14 cellular contexts compared by ENCODE assay signal in genomic region chr6:32977272-32977952, GRCh38. TPM values are rescaled to one million over a fixed set of nuclear protein-coding genes. Genes with fewer than 3 reads are reported as not detected.
DNase-seq lines count a peak whose midpoint lies in the region; ATAC-seq, FAIRE-seq and TF ChIP-seq lines count a peak whose summit lies in the region.
"Had no signal": no experiment of that assay in that cellular context is flagged by ENCODE, and none has a peak within 500 bp of the region (broad histone marks: within the 10 kb centered on the region; RNA-seq: fewer than 3 reads in every experiment).

No MANE protein-coding gene starts in this region.

- TF ChIP-seq RAD21 in HepG2 (CRISPR knock-in tag; IDR thresholded peaks at IDR 0.05): no peak

- peak overlapping the region; percentile 27 for H3K27ac Mint-ChIP-seq in activated CD8-positive, alpha-beta T cell treated with anti-CD3 and anti-CD28 coated beads, Interleukin-2, amount 10 ng/mL, durations not matched to agents 7 days and 5 days

- TF ChIP-seq EP300 in HepG2 (IDR thresholded peaks at IDR 0.05; ENCODE audit: low read depth in 2 of 2, low read length in 2 of 2) (no peak), HepG2 (CRISPR knock-in tag; IDR thresholded peaks at IDR 0.05; ENCODE audit: borderline replicate concordance) (no peak)

- no peak overlapping the region for H3K27ac ChIP-seq in left ventricle myocardium inferior (replicated peaks)
- H3K27ac ChIP-seq in HepG2 (ENCODE audit: extremely low read length, insufficient read depth, low read length): no peak overlapping the region
- no peak overlapping the region for H3K27ac ChIP-seq in colonic mucosa

- peaks cover 96% of the 10 kb centered on the region for H3K4me1 ChIP-seq in left ventricle myocardium inferior
- H3K4me1 ChIP-seq in HepG2 (ENCODE audit: insufficient read depth, low read length): peaks cover 44% of the 10 kb centered on the region
- peaks cover 34% of the 10 kb centered on the region for H3K4me1 ChIP-seq in colonic mucosa

- H3K36me3 Mint-ChIP-seq in activated CD8-positive, alpha-beta T cell treated with anti-CD3 and anti-CD28 coated beads, Interleukin-2, amount 10 ng/mL, durations not matched to agents 7 days and 5 days (ENCODE audit: low read depth): peaks cover 99% of the 10 kb centered on the region

- in situ Hi-C loops in HepG2 (cut with HindIII; ENCODE audit: extremely low pct_ligation_motif_present, low pct_unique_long_range_greater_than_20kb): loop anchor here (5.0 kb wide), 1 partner anchor 85 kb away; no protein-coding TSS in a partner anchor

- no peak overlapping the region for H3K9ac ChIP-seq in HepG2 (ENCODE audit: insufficient read depth, low read depth, low read length)
- no peak overlapping the region for H3K9ac ChIP-seq in colonic mucosa (ENCODE audit: low read depth in 2 of 2, low read length in 2 of 2)

- no peak overlapping the region for H2AFZ ChIP-seq in HepG2 (ENCODE audit: low read length)

- CTCF ChIA-PET in activated CD8-positive, alpha-beta T cell treated with anti-CD3 and anti-CD28 coated beads, Interleukin-2, amount 10 ng/mL, durations not matched to agents 7 days and 5 days (lab: Charles Lee): interaction anchor here (1.3 to 13.4 kb wide), 6 partner anchors 8 to 139 kb away, joined by 3 to 240 read pairs (median 98); partner anchors contain the start of genes HLA-DMA and TAP2
- CTCF ChIA-PET in HepG2 (lab: Yijun Ruan, JAX; ENCODE audit: low intra/inter-chr PET ratio, low total read pairs): no interaction called here

- ATAC-seq in Right ventricle myocardium inferior: no peak
- no peak for ATAC-seq in activated CD8-positive, alpha-beta T cell treated with anti-CD3 and anti-CD28 coated beads, Interleukin-2, amount 10 ng/mL, durations not matched to agents 7 days and 5 days
- ATAC-seq in HepG2: no peak

- H3K36me3 ChIP-seq in left ventricle myocardium inferior: peaks cover 97% of the 10 kb centered on the region
- H3K36me3 ChIP-seq in HepG2 (replicated peaks in 1 of 2; ENCODE audit: control insufficient read depth in 1 of 2, insufficient read depth in 2 of 2, low read length in 2 of 2): peaks cover 53 to 87% of the 10 kb centered on the region in 2 experiments
- peaks cover 53% of the 10 kb centered on the region for H3K36me3 ChIP-seq in colonic mucosa

- H3K4me3 Mint-ChIP-seq in activated CD8-positive, alpha-beta T cell treated with anti-CD3 and anti-CD28 coated beads, Interleukin-2, amount 10 ng/mL, durations not matched to agents 7 days and 5 days: peak overlapping the region; percentile 4

- H3K79me2 ChIP-seq in HepG2 (ENCODE audit: insufficient read depth, low read length): peaks cover 53% of the 10 kb centered on the region

- H4K20me1 ChIP-seq in HepG2 (ENCODE audit: insufficient read depth, low read length): peaks cover 96% of the 10 kb centered on the region

- WGBS in HepG2 (ENCODE audit: low lambda C conversion rate): 97% methylated on average over 10 of the region's 10 CpGs

- POLR2A ChIA-PET in activated CD8-positive, alpha-beta T cell treated with anti-CD3 and anti-CD28 coated beads, Interleukin-2, amount 10 ng/mL, durations not matched to agents 7 days and 5 days (lab: Charles Lee): interaction anchor here (0.8 to 14.3 kb wide), 4 partner anchors 6 to 36 kb away, joined by 3 to 263 read pairs (median 4); partner anchors contain the start of genes BRD2 and HLA-DMB
- POLR2A ChIA-PET in HepG2 (lab: Yijun Ruan, JAX): interaction anchor here (0.9 to 10.2 kb wide), 4 partner anchors 6 to 83 kb away, joined by 3 to 305 read pairs (median 6); partner anchors contain the start of genes BRD2 and HLA-DMA

- TF ChIP-seq CTCF in left ventricle myocardium inferior (IDR thresholded peaks at IDR 0.05; ENCODE audit: borderline replicate concordance) (no peak), HepG2 (CRISPR knock-in tag; IDR thresholded peaks at IDR 0.05) (no peak), colonic mucosa (IDR thresholded peaks at IDR 0.05) (no peak)

- H3K4me2 ChIP-seq in HepG2 (ENCODE audit: low read depth, low read length): 0 out of 2 replicates have a peak overlapping the region, but pooled peaks have one; percentile 0

- H3K4me3 ChIP-seq in left ventricle myocardium inferior (peak overlapping the region; percentile 22), HepG2 (replicated peaks in 1 of 3; ENCODE audit: insufficient read depth in 1 of 3, low read depth in 2 of 3, low read length in 3 of 3) (no peak overlapping the region), colonic mucosa (no peak overlapping the region)

- DNase-seq in left ventricle myocardium inferior (no peak), Right ventricle myocardium inferior (ENCODE audit: missing footprints) (no peak), HepG2 (ENCODE audit: low spot score) (no peak), iPS-NIHi7 (ENCODE audit: extremely low spot score) (no peak), colonic mucosa (no peak), AG20443 (ENCODE audit: low spot score) (no peak)
- DNase-seq in activated CD8-positive, alpha-beta T cell treated with anti-CD3 and anti-CD28 coated beads, Interleukin-2, amount 10 ng/mL, durations not matched to agents 7 days and 5 days: no peak
- no peak for DNase-seq in activated effector memory CD4-positive, alpha-beta T cell treated with Interleukin-2 at 50 U/mL for 16 hours
- DNase-seq: caudate nucleus, islet precursor cell, MV-4-11, NCI-H526 treated with DMSO at 0.1 percent for 48 hours, stomach had no signal

- no peaks in the 10 kb centered on the region for H3K9me3 Mint-ChIP-seq in activated CD8-positive, alpha-beta T cell treated with anti-CD3 and anti-CD28 coated beads, Interleukin-2, amount 10 ng/mL, durations not matched to agents 7 days and 5 days (ENCODE audit: insufficient read depth)
- H3K9me3 Mint-ChIP-seq: nephron had no signal

- H3K4me1 Mint-ChIP-seq in activated CD8-positive, alpha-beta T cell treated with anti-CD3 and anti-CD28 coated beads, Interleukin-2, amount 10 ng/mL, durations not matched to agents 7 days and 5 days (ENCODE audit: low read depth): peaks cover 51% of the 10 kb centered on the region

- H3K27me3 ChIP-seq in left ventricle myocardium inferior (ENCODE audit: low read depth) (no peaks in the 10 kb centered on the region), HepG2 (ENCODE audit: control insufficient read depth in 1 of 2, insufficient read depth in 2 of 2, low read length in 2 of 2) (peaks cover 0 to 4% of the 10 kb centered on the region in 2 experiments; a peak in 1 of 5 replicates), colonic mucosa (no peaks in the 10 kb centered on the region)
- H3K27me3 ChIP-seq: stomach had no signal

- intact Hi-C loops in left ventricle myocardium inferior (cut with micrococcal nuclease): no loop called here
- intact Hi-C loops in Right ventricle myocardium inferior (cut with DNase I): loop anchor here (10.0 kb wide), 1 partner anchor 1003 kb away; the partner anchor contains the start of gene DXO
- intact Hi-C loops in HepG2 (cut with micrococcal nuclease; ENCODE audit: unreplicated experiment): no loop called here
- intact Hi-C loops in colonic mucosa (cut with DNase I): no loop called here

- no TSS peak for BruUV-seq in HepG2 (replicated peaks; lab: Mats Ljungman, UMichigan)

- FAIRE-seq in HepG2 (lab: Jason Lieb, UNC): no peak

- no peaks in the 10 kb centered on the region for H3K27me3 Mint-ChIP-seq in activated CD8-positive, alpha-beta T cell treated with anti-CD3 and anti-CD28 coated beads, Interleukin-2, amount 10 ng/mL, durations not matched to agents 7 days and 5 days (ENCODE audit: low read depth)

- no peak; a peak in 1 of 4 replicates for TF ChIP-seq POLR2A in HepG2 (IDR thresholded peaks at IDR 0.05; ENCODE audit: insufficient read depth in 1 of 2, low read depth in 2 of 2, low read length in 2 of 2)

- H3K9me3 ChIP-seq in left ventricle myocardium inferior (replicated peaks): no peaks in the 10 kb centered on the region
- H3K9me3 ChIP-seq in HepG2 (ENCODE audit: low read length): no peaks in the 10 kb centered on the region
- H3K9me3 ChIP-seq in colonic mucosa: no peaks in the 10 kb centered on the region
- H3K9me3 ChIP-seq: stomach had no signal

RNA-seq across cellular contexts. Expression of gene BRD2, which starts 9.0 kb away (rescaled TPM):
- total RNA-seq in left ventricle myocardium inferior: 63.4 TPM
- total RNA-seq in Right ventricle myocardium inferior: 64.1 TPM
- total RNA-seq in activated CD8-positive, alpha-beta T cell treated with anti-CD3 and anti-CD28 coated beads, Interleukin-2, amount 10 ng/mL, durations not matched to agents 7 days and 5 days: 100 to 1,000 TPM; 299 to 313 TPM
- total RNA-seq in HepG2 (2016; rRNA removed; fragmentation: Illumina TruSeq; extraction: Trizol): 71.5 and 143 TPM in 2 replicates
- total RNA-seq in HepG2 (2016; cell fraction: cytosol; rRNA removed; fragmentation: Illumina TruSeq; extraction: Trizol; ENCODE audit: low read depth): 57.3 and 65.0 TPM in 2 replicates
- total RNA-seq in HepG2 (2016; cell fraction: insoluble cytoplasmic fraction; rRNA removed; fragmentation: Illumina TruSeq; extraction: Trizol): 67.2 and 139 TPM in 2 replicates
- total RNA-seq in HepG2 (2016; cell fraction: membrane; rRNA removed; fragmentation: Illumina TruSeq; extraction: Trizol): 98.6 and 98.8 TPM in 2 replicates
- total RNA-seq in HepG2 (2016; cell fraction: nucleus; rRNA removed; fragmentation: Illumina TruSeq; extraction: Trizol): 221 and 247 TPM in 2 replicates
- polyA plus RNA-seq in HepG2 (2011; rRNA removed): 194 and 202 TPM in 2 replicates
- polyA plus RNA-seq in HepG2 (2011; cell fraction: cytosol; rRNA removed): 75.6 and 93.5 TPM in 2 replicates
- polyA plus RNA-seq in HepG2 (2011; cell fraction: nucleus; rRNA removed): 401 and 432 TPM in 2 replicates
- polyA plus RNA-seq in HepG2 (2012): 149 and 160 TPM in 2 replicates
- polyA plus RNA-seq in HepG2 (2016; cell fraction: cytosol; fragmentation: Illumina TruSeq; extraction: Trizol; ENCODE audit: low read depth): 30.1 and 33.2 TPM in 2 replicates
- 94.6 and 114 TPM in 2 replicates for polyA plus RNA-seq in HepG2 (2016; cell fraction: insoluble cytoplasmic fraction; fragmentation: Illumina TruSeq; extraction: Trizol; ENCODE audit: low read depth)
- polyA plus RNA-seq in HepG2 (2016; cell fraction: membrane; fragmentation: Illumina TruSeq; extraction: Trizol; ENCODE audit: low read depth): 58.5 and 64.6 TPM in 2 replicates
- 653 and 682 TPM in 2 replicates for polyA plus RNA-seq in HepG2 (2016; cell fraction: nucleus; fragmentation: Illumina TruSeq; extraction: Trizol; ENCODE audit: insufficient read depth, low read depth)
- 126 and 157 TPM in 2 replicates for polyA minus RNA-seq in HepG2 (2011; rRNA and poly(A)+ RNA removed; ENCODE audit: low replicate concordance)
- polyA minus RNA-seq in HepG2 (2011; cell fraction: cytosol; rRNA and poly(A)+ RNA removed): 43.6 and 49.2 TPM in 2 replicates
- 223 and 377 TPM in 2 replicates for polyA minus RNA-seq in HepG2 (2011; cell fraction: nucleus; rRNA and poly(A)+ RNA removed)
- 100 to 1,000 TPM; 149 to 167 TPM for total RNA-seq in colonic mucosa

RNA-seq across cellular contexts. Expression of gene HLA-DMA, which starts 24.5 kb away (rescaled TPM):
- total RNA-seq in left ventricle myocardium inferior (15.8 TPM), Right ventricle myocardium inferior (19.7 TPM), HepG2 (2016; rRNA removed; fragmentation: Illumina TruSeq; extraction: Trizol) (0.71 and 1.3 TPM in 2 replicates), colonic mucosa (10 to 100 TPM; 14.5 to 26.1 TPM)
- total RNA-seq in activated CD8-positive, alpha-beta T cell treated with anti-CD3 and anti-CD28 coated beads, Interleukin-2, amount 10 ng/mL, durations not matched to agents 7 days and 5 days: 10 to 100 TPM; 28.6 to 30.5 TPM
- total RNA-seq in HepG2 (2016; cell fraction: cytosol; rRNA removed; fragmentation: Illumina TruSeq; extraction: Trizol; ENCODE audit: low read depth): 0.53 and 0.61 TPM in 2 replicates
- 0.82 and 1.2 TPM in 2 replicates for total RNA-seq in HepG2 (2016; cell fraction: insoluble cytoplasmic fraction; rRNA removed; fragmentation: Illumina TruSeq; extraction: Trizol)
- total RNA-seq in HepG2 (2016; cell fraction: membrane; rRNA removed; fragmentation: Illumina TruSeq; extraction: Trizol): 0.46 and 0.76 TPM in 2 replicates
- total RNA-seq in HepG2 (2016; cell fraction: nucleus; rRNA removed; fragmentation: Illumina TruSeq; extraction: Trizol): 0.78 and 0.85 TPM in 2 replicates
- 0.70 and 1.7 TPM in 2 replicates for polyA plus RNA-seq in HepG2 (2011; rRNA removed)
- polyA plus RNA-seq in HepG2 (2011; cell fraction: cytosol; rRNA removed): 0.59 and 1.2 TPM in 2 replicates
- 3.1 and 3.3 TPM in 2 replicates for polyA plus RNA-seq in HepG2 (2011; cell fraction: nucleus; rRNA removed)
- polyA plus RNA-seq in HepG2 (2012): 1.6 and 1.7 TPM in 2 replicates
- polyA plus RNA-seq in HepG2 (2016; cell fraction: cytosol; fragmentation: Illumina TruSeq; extraction: Trizol; ENCODE audit: low read depth): 0.12 and 0.36 TPM in 2 replicates
- 0.62 and 0.68 TPM in 2 replicates for polyA plus RNA-seq in HepG2 (2016; cell fraction: insoluble cytoplasmic fraction; fragmentation: Illumina TruSeq; extraction: Trizol; ENCODE audit: low read depth)
- polyA plus RNA-seq in HepG2 (2016; cell fraction: membrane; fragmentation: Illumina TruSeq; extraction: Trizol; ENCODE audit: low read depth): 0.63 and 0.96 TPM in 2 replicates
- polyA plus RNA-seq in HepG2 (2016; cell fraction: nucleus; fragmentation: Illumina TruSeq; extraction: Trizol; ENCODE audit: insufficient read depth, low read depth): 2.9 and 4.5 TPM in 2 replicates
- polyA minus RNA-seq in HepG2 (2011; rRNA and poly(A)+ RNA removed; ENCODE audit: low replicate concordance): 1.2 and 1.9 TPM in 2 replicates
- not detected in 2 replicates for polyA minus RNA-seq in HepG2 (2011; cell fraction: cytosol; rRNA and poly(A)+ RNA removed)
- 1.7 and 2.3 TPM in 2 replicates for polyA minus RNA-seq in HepG2 (2011; cell fraction: nucleus; rRNA and poly(A)+ RNA removed)

RNA-seq across cellular contexts. Expression of gene HLA-DOA, which starts 32.0 kb away (rescaled TPM):
- total RNA-seq in left ventricle myocardium inferior (1.8 TPM), Right ventricle myocardium inferior (1.5 TPM), HepG2 (2016; rRNA removed; fragmentation: Illumina TruSeq; extraction: Trizol) (0.07 and 0.09 TPM in 2 replicates), colonic mucosa (1 to 10 TPM; 1.6 to 4.3 TPM)
- total RNA-seq in activated CD8-positive, alpha-beta T cell treated with anti-CD3 and anti-CD28 coated beads, Interleukin-2, amount 10 ng/mL, durations not matched to agents 7 days and 5 days: 1 to 10 TPM; 3.3 to 4.2 TPM
- not detected in 2 replicates for total RNA-seq in HepG2 (2016; cell fraction: cytosol; rRNA removed; fragmentation: Illumina TruSeq; extraction: Trizol; ENCODE audit: low read depth)
- total RNA-seq in HepG2 (2016; cell fraction: insoluble cytoplasmic fraction; rRNA removed; fragmentation: Illumina TruSeq; extraction: Trizol): 0.04 TPM in 1 of 2 replicates, not detected in the other
- total RNA-seq in HepG2 (2016; cell fraction: membrane; rRNA removed; fragmentation: Illumina TruSeq; extraction: Trizol): 0.06 TPM in 1 of 2 replicates, not detected in the other
- total RNA-seq in HepG2 (2016; cell fraction: nucleus; rRNA removed; fragmentation: Illumina TruSeq; extraction: Trizol): 0.09 TPM in 1 of 2 replicates, not detected in the other
- polyA plus RNA-seq in HepG2 (2011; rRNA removed): 0.03 TPM in 1 of 2 replicates, not detected in the other
- polyA plus RNA-seq in HepG2 (2011; cell fraction: cytosol; rRNA removed): 0.04 TPM in 1 of 2 replicates, not detected in the other
- not detected in 2 replicates for polyA plus RNA-seq in HepG2 (2011; cell fraction: nucleus; rRNA removed)
- not detected in 2 replicates for polyA plus RNA-seq in HepG2 (2012)
- not detected in 2 replicates for polyA plus RNA-seq in HepG2 (2016; cell fraction: cytosol; fragmentation: Illumina TruSeq; extraction: Trizol; ENCODE audit: low read depth)
- polyA plus RNA-seq in HepG2 (2016; cell fraction: insoluble cytoplasmic fraction; fragmentation: Illumina TruSeq; extraction: Trizol; ENCODE audit: low read depth): 0.07 TPM in 1 of 2 replicates, not detected in the other
- not detected in 2 replicates for polyA plus RNA-seq in HepG2 (2016; cell fraction: membrane; fragmentation: Illumina TruSeq; extraction: Trizol; ENCODE audit: low read depth)
- 0.63 TPM in 1 of 2 replicates, not detected in the other for polyA plus RNA-seq in HepG2 (2016; cell fraction: nucleus; fragmentation: Illumina TruSeq; extraction: Trizol; ENCODE audit: insufficient read depth, low read depth)
- 0.30 TPM in 1 of 2 replicates, not detected in the other for polyA minus RNA-seq in HepG2 (2011; rRNA and poly(A)+ RNA removed; ENCODE audit: low replicate concordance)
- not detected in 2 replicates for polyA minus RNA-seq in HepG2 (2011; cell fraction: cytosol; rRNA and poly(A)+ RNA removed)
- not detected in 2 replicates for polyA minus RNA-seq in HepG2 (2011; cell fraction: nucleus; rRNA and poly(A)+ RNA removed)

RNA-seq across cellular contexts. Expression of gene HLA-DMB, which starts 36.6 kb away (rescaled TPM):
- 9.1 TPM for total RNA-seq in left ventricle myocardium inferior
- 8.8 TPM for total RNA-seq in Right ventricle myocardium inferior
- total RNA-seq in activated CD8-positive, alpha-beta T cell treated with anti-CD3 and anti-CD28 coated beads, Interleukin-2, amount 10 ng/mL, durations not matched to agents 7 days and 5 days: 10 to 100 TPM; 14.4 to 14.7 TPM
- total RNA-seq in HepG2 (2016; rRNA removed; fragmentation: Illumina TruSeq; extraction: Trizol): not detected in 2 replicates
- total RNA-seq in HepG2 (2016; cell fraction: cytosol; rRNA removed; fragmentation: Illumina TruSeq; extraction: Trizol; ENCODE audit: low read depth): not detected in 2 replicates
- not detected in 2 replicates for total RNA-seq in HepG2 (2016; cell fraction: insoluble cytoplasmic fraction; rRNA removed; fragmentation: Illumina TruSeq; extraction: Trizol)
- total RNA-seq in HepG2 (2016; cell fraction: membrane; rRNA removed; fragmentation: Illumina TruSeq; extraction: Trizol): not detected in 2 replicates
- not detected in 2 replicates for total RNA-seq in HepG2 (2016; cell fraction: nucleus; rRNA removed; fragmentation: Illumina TruSeq; extraction: Trizol)
- polyA plus RNA-seq in HepG2 (2011; rRNA removed): not detected in 2 replicates
- not detected in 2 replicates for polyA plus RNA-seq in HepG2 (2011; cell fraction: cytosol; rRNA removed)
- polyA plus RNA-seq in HepG2 (2011; cell fraction: nucleus; rRNA removed): 0.09 TPM in 1 of 2 replicates, not detected in the other
- not detected in 2 replicates for polyA plus RNA-seq in HepG2 (2012)
- not detected in 2 replicates for polyA plus RNA-seq in HepG2 (2016; cell fraction: cytosol; fragmentation: Illumina TruSeq; extraction: Trizol; ENCODE audit: low read depth)
- not detected in 2 replicates for polyA plus RNA-seq in HepG2 (2016; cell fraction: insoluble cytoplasmic fraction; fragmentation: Illumina TruSeq; extraction: Trizol; ENCODE audit: low read depth)
- not detected in 2 replicates for polyA plus RNA-seq in HepG2 (2016; cell fraction: membrane; fragmentation: Illumina TruSeq; extraction: Trizol; ENCODE audit: low read depth)
- not detected in 2 replicates for polyA plus RNA-seq in HepG2 (2016; cell fraction: nucleus; fragmentation: Illumina TruSeq; extraction: Trizol; ENCODE audit: insufficient read depth, low read depth)
- polyA minus RNA-seq in HepG2 (2011; rRNA and poly(A)+ RNA removed; ENCODE audit: low replicate concordance): not detected in 2 replicates
- not detected in 2 replicates for polyA minus RNA-seq in HepG2 (2011; cell fraction: cytosol; rRNA and poly(A)+ RNA removed)
- polyA minus RNA-seq in HepG2 (2011; cell fraction: nucleus; rRNA and poly(A)+ RNA removed): not detected in 2 replicates
- 10 to 100 TPM in 1 of 2 donors, 1 to 10 TPM in 1; 6.7 to 28.8 TPM for total RNA-seq in colonic mucosa
